In the genomic region with DNA sequence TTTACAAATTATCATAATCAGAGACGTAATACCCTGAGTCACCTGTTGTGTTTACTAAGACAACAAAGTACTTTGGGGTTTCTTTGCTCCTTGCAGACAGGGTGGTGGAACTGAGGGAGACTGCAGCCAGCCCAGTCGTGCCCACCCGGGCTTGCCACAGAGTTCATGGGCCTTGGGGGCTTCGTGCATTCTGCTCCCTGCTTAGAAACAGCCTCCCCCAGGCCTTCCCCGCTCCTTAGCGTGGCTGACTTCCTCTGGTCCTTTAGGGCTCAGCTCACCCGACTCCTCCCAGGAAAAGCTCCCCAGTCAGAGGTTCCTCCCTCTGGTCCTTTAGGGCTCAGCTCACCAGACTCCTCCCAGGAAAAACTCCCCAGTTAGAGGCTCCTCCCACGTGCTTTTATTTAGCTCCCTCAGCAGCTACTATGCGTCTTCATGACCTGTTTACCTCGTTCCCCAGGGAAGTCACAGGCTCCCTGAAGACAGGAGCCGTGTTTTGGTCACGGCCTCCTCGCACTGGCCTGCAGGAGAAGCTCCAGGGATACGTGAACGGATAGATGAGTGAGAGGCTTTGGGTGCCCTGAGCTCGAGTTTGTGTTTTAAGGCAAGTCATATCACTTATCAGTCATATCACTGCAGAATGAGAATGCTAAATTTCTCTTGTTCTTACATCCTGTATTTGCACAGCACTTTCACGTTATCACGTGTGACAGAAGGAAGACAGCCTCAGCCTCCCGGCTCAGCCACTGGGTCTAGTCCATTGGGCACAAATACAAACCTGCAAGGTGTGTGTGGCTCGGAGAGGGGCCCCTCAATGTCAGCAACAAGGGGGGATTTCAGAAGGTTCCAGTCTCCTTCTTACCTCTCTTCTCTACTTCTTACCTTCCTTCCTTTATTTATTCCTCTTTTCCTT, we compare ENCODE assay signal across 1 cellular context.
TF ChIP-seq lines count a peak whose summit lies in the region.

No MANE protein-coding gene starts in this region.

TF ChIP-seq in K562, 482 proteins besides CTCF, POLR2A, EP300 and RAD21 (continued from another document and continues in another):
- TF ChIP-seq, protein P1, sequence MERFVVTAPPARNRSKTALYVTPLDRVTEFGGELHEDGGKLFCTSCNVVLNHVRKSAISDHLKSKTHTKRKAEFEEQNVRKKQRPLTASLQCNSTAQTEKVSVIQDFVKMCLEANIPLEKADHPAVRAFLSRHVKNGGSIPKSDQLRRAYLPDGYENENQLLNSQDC (CRISPR knock-in tag; IDR thresholded peaks at IDR 0.05): no peak
- TF ChIP-seq, protein P2, sequence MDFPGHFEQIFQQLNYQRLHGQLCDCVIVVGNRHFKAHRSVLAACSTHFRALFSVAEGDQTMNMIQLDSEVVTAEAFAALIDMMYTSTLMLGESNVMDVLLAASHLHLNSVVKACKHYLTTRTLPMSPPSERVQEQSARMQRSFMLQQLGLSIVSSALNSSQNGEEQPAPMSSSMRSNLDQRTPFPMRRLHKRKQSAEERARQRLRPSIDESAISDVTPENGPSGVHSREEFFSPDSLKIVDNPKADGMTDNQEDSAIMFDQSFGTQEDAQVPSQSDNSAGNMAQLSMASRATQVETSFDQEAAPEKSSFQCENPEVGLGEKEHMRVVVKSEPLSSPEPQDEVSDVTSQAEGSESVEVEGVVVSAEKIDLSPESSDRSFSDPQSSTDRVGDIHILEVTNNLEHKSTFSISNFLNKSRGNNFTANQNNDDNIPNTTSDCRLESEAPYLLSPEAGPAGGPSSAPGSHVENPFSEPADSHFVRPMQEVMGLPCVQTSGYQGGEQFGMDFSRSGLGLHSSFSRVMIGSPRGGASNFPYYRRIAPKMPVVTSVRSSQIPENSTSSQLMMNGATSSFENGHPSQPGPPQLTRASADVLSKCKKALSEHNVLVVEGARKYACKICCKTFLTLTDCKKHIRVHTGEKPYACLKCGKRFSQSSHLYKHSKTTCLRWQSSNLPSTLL (IDR thresholded peaks at IDR 0.05): no peak
- TF ChIP-seq ARID1B (IDR thresholded peaks at IDR 0.05) (peak; percentile 92), ZNF778 (CRISPR knock-in tag; IDR thresholded peaks at IDR 0.05) (no peak), TFAM (CRISPR knock-in tag; conservative IDR thresholded peaks at IDR 0.05) (no peak), CREB1 (IDR thresholded peaks at IDR 0.05) (no peak; the same call in 1 of the 2 replicates), CREB1 (CRISPR knock-in tag; IDR thresholded peaks at IDR 0.05) (peak; percentile 64; the same call in 1 of the 2 replicates), SREBF2 (CRISPR knock-in tag; IDR thresholded peaks at IDR 0.05) (no peak), RBM25 (IDR thresholded peaks at IDR 0.05; ENCODE audit: low read depth, low read length, severe bottlenecking) (no peak), NR4A1 (CRISPR knock-in tag; IDR thresholded peaks at IDR 0.05) (no peak), NR4A1 (tag; IDR thresholded peaks at IDR 0.05) (no peak), EWSR1 (IDR thresholded peaks at IDR 0.05; ENCODE audit: borderline replicate concordance, low read depth, partially characterized antibody) (no peak), GABPA (tag; conservative IDR thresholded peaks at IDR 0.05; ENCODE audit: low read depth) (peak; percentile 68), ELF2 (CRISPR knock-in tag; IDR thresholded peaks at IDR 0.05) (no peak; the same call in 1 of the 2 replicates), KAT8 (IDR thresholded peaks at IDR 0.05; ENCODE audit: low read depth) (no peak), TCFL5 (CRISPR knock-in tag; conservative IDR thresholded peaks at IDR 0.05) (no peak), RUNX1 (IDR thresholded peaks at IDR 0.05; ENCODE audit: low read depth) (no peak), NFIX (CRISPR knock-in tag; IDR thresholded peaks at IDR 0.05; ENCODE audit: low read depth) (no peak), TAL1 (IDR thresholded peaks at IDR 0.05) (peak; percentile 69; the same call in 1 of the 2 replicates), FOXA3 (CRISPR knock-in tag; conservative IDR thresholded peaks at IDR 0.05 in 1 of 2, IDR thresholded peaks at IDR 0.05 in 1 of 2) (peak; percentile 90 to 91), ZNF212 (CRISPR knock-in tag; IDR thresholded peaks at IDR 0.05) (no peak), RBM17 (IDR thresholded peaks at IDR 0.05; ENCODE audit: borderline replicate concordance, low read depth, low read length) (no peak), ARNT (IDR thresholded peaks at IDR 0.05) (peak; percentile 84 to 95; a peak in 3 of 4 replicates), ZNF785 (CRISPR knock-in tag; IDR thresholded peaks at IDR 0.05) (no peak), PHB2 (IDR thresholded peaks at IDR 0.05; ENCODE audit: low read depth) (no peak), ETV6 (IDR thresholded peaks at IDR 0.05; ENCODE audit: borderline replicate concordance in 1 of 2, low read depth in 2 of 2, low read length in 1 of 2) (no peak; a peak in 2 of 4 replicates), ETV6 (CRISPR knock-in tag; IDR thresholded peaks at IDR 0.05; ENCODE audit: borderline replicate concordance) (no peak), SNRNP70 (optimal IDR thresholded peaks at IDR 0.05; ENCODE audit: low read depth, low read length) (no peak), DIDO1 (tag; IDR thresholded peaks at IDR 0.05; ENCODE audit: low read depth) (no peak), U2AF2 (optimal IDR thresholded peaks at IDR 0.05; ENCODE audit: low read depth, low read length) (no peak), HNRNPH1 (optimal IDR thresholded peaks at IDR 0.05; ENCODE audit: low read depth, low read length) (no peak), RBBP5 (IDR thresholded peaks at IDR 0.05; ENCODE audit: borderline replicate concordance, insufficient read depth, low read length, poor library complexity, severe bottlenecking) (peak; percentile 86), SMARCE1 (IDR thresholded peaks at IDR 0.05) (peak; percentile 86), XRCC5 (IDR thresholded peaks at IDR 0.05; ENCODE audit: low read depth, low read length) (no peak), ILF3 (IDR thresholded peaks at IDR 0.05; ENCODE audit: borderline replicate concordance) (no peak), MED1 (CRISPR knock-in tag; IDR thresholded peaks at IDR 0.05; ENCODE audit: borderline replicate concordance) (no peak), NR2F6 (CRISPR knock-in tag; IDR thresholded peaks at IDR 0.05) (no peak), CTBP1 (IDR thresholded peaks at IDR 0.05; ENCODE audit: borderline replicate concordance) (peak; percentile 97), JUN (IDR thresholded peaks at IDR 0.05; ENCODE audit: borderline replicate concordance, low read depth, low read length) (peak; percentile 53; the same call in 1 of the 2 replicates), JUN (CRISPR knock-in tag; IDR thresholded peaks at IDR 0.05; ENCODE audit: borderline replicate concordance) (no peak), MCM3 (IDR thresholded peaks at IDR 0.05) (no peak), ZNF644 (tag; IDR thresholded peaks at IDR 0.05; ENCODE audit: low read depth) (peak; percentile 75; the same call in 1 of the 2 replicates), DNMT1 (IDR thresholded peaks at IDR 0.05) (no peak), KDM4B (IDR thresholded peaks at IDR 0.05; ENCODE audit: borderline replicate concordance in 2 of 2, low read depth in 1 of 2) (no peak; a peak in 1 of 4 replicates), MAFG (tag; conservative IDR thresholded peaks at IDR 0.05) (peak; percentile 92), SAFB2 (IDR thresholded peaks at IDR 0.05; ENCODE audit: borderline replicate concordance, low read depth, low read length, severe bottlenecking) (no peak), ZNF717 (CRISPR knock-in tag; IDR thresholded peaks at IDR 0.05) (no peak), BCOR (IDR thresholded peaks at IDR 0.05) (peak; percentile 62; the same call in 1 of the 2 replicates), PCBP2 (IDR thresholded peaks at IDR 0.05; ENCODE audit: low read depth, low read length, poor library complexity, severe bottlenecking) (no peak), ZNF780A (CRISPR knock-in tag; IDR thresholded peaks at IDR 0.05) (no peak), FOXM1 (IDR thresholded peaks at IDR 0.05; ENCODE audit: low read depth) (no peak), FOXM1 (CRISPR knock-in tag; IDR thresholded peaks at IDR 0.05; ENCODE audit: low read depth) (no peak), DDX20 (tag; IDR thresholded peaks at IDR 0.05; ENCODE audit: low read depth) (no peak), KLF1 (tag; IDR thresholded peaks at IDR 0.05) (no peak), ZBTB7A (IDR thresholded peaks at IDR 0.05; ENCODE audit: borderline replicate concordance, control insufficient read depth, low read depth, low read length) (peak; percentile 19; the same call in 1 of the 2 replicates), MAFK (IDR thresholded peaks at IDR 0.05; ENCODE audit: low read length) (peak; percentile 69; the same call in 1 of the 2 replicates), HMG20A (CRISPR knock-in tag; conservative IDR thresholded peaks at IDR 0.05) (no peak), L3MBTL2 (IDR thresholded peaks at IDR 0.05) (peak; percentile 97), SUPT5H (IDR thresholded peaks at IDR 0.05) (peak; percentile 79), ZBTB17 (CRISPR knock-in tag; IDR thresholded peaks at IDR 0.05) (0 out of 2 replicates have a peak, but pooled peaks have one; percentile 51), ZNF274 (IDR thresholded peaks at IDR 0.05; ENCODE audit: borderline replicate concordance, low read depth, low read length) (no peak), ZNF282 (CRISPR knock-in tag; IDR thresholded peaks at IDR 0.05) (no peak)
- TF ChIP-seq, protein P3, sequence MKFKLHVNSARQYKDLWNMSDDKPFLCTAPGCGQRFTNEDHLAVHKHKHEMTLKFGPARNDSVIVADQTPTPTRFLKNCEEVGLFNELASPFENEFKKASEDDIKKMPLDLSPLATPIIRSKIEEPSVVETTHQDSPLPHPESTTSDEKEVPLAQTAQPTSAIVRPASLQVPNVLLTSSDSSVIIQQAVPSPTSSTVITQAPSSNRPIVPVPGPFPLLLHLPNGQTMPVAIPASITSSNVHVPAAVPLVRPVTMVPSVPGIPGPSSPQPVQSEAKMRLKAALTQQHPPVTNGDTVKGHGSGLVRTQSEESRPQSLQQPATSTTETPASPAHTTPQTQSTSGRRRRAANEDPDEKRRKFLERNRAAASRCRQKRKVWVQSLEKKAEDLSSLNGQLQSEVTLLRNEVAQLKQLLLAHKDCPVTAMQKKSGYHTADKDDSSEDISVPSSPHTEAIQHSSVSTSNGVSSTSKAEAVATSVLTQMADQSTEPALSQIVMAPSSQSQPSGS (CRISPR knock-in tag; IDR thresholded peaks at IDR 0.05): no peak
- TF ChIP-seq, protein P4, sequence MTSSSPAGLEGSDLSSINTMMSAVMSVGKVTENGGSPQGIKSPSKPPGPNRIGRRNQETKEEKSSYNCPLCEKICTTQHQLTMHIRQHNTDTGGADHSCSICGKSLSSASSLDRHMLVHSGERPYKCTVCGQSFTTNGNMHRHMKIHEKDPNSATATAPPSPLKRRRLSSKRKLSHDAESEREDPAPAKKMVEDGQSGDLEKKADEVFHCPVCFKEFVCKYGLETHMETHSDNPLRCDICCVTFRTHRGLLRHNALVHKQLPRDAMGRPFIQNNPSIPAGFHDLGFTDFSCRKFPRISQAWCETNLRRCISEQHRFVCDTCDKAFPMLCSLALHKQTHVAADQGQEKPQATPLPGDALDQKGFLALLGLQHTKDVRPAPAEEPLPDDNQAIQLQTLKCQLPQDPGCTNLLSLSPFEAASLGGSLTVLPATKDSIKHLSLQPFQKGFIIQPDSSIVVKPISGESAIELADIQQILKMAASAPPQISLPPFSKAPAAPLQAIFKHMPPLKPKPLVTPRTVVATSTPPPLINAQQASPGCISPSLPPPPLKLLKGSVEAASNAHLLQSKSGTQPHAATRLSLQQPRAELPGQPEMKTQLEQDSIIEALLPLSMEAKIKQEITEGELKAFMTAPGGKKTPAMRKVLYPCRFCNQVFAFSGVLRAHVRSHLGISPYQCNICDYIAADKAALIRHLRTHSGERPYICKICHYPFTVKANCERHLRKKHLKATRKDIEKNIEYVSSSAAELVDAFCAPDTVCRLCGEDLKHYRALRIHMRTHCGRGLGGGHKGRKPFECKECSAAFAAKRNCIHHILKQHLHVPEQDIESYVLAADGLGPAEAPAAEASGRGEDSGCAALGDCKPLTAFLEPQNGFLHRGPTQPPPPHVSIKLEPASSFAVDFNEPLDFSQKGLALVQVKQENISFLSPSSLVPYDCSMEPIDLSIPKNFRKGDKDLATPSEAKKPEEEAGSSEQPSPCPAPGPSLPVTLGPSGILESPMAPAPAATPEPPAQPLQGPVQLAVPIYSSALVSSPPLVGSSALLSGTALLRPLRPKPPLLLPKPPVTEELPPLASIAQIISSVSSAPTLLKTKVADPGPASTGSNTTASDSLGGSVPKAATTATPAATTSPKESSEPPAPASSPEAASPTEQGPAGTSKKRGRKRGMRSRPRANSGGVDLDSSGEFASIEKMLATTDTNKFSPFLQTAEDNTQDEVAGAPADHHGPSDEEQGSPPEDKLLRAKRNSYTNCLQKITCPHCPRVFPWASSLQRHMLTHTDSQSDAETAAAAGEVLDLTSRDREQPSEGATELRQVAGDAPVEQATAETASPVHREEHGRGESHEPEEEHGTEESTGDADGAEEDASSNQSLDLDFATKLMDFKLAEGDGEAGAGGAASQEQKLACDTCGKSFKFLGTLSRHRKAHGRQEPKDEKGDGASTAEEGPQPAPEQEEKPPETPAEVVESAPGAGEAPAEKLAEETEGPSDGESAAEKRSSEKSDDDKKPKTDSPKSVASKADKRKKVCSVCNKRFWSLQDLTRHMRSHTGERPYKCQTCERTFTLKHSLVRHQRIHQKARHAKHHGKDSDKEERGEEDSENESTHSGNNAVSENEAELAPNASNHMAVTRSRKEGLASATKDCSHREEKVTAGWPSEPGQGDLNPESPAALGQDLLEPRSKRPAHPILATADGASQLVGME (CRISPR knock-in tag; IDR thresholded peaks at IDR 0.05): peak; percentile 71; the same call in 1 of the 2 replicates
- TF ChIP-seq, protein P5, sequence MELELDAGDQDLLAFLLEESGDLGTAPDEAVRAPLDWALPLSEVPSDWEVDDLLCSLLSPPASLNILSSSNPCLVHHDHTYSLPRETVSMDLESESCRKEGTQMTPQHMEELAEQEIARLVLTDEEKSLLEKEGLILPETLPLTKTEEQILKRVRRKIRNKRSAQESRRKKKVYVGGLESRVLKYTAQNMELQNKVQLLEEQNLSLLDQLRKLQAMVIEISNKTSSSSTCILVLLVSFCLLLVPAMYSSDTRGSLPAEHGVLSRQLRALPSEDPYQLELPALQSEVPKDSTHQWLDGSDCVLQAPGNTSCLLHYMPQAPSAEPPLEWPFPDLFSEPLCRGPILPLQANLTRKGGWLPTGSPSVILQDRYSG (tag; conservative IDR thresholded peaks at IDR 0.05; ENCODE audit: low read depth): peak; percentile 25; the same call in 1 of the 2 replicates
- TF ChIP-seq, protein P6, sequence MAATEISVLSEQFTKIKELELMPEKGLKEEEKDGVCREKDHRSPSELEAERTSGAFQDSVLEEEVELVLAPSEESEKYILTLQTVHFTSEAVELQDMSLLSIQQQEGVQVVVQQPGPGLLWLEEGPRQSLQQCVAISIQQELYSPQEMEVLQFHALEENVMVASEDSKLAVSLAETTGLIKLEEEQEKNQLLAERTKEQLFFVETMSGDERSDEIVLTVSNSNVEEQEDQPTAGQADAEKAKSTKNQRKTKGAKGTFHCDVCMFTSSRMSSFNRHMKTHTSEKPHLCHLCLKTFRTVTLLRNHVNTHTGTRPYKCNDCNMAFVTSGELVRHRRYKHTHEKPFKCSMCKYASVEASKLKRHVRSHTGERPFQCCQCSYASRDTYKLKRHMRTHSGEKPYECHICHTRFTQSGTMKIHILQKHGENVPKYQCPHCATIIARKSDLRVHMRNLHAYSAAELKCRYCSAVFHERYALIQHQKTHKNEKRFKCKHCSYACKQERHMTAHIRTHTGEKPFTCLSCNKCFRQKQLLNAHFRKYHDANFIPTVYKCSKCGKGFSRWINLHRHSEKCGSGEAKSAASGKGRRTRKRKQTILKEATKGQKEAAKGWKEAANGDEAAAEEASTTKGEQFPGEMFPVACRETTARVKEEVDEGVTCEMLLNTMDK (IDR thresholded peaks at IDR 0.05; ENCODE audit: borderline replicate concordance, insufficient read depth, low read depth, low read length, poor library complexity, severe bottlenecking): no peak
